ENCODE assay signal across 23 cellular contexts in genomic region chr4:8657381-8657776, GRCh38.
A peak's percentile ranks its signal among the peaks of the same experiment; 100 is the strongest.
DNase-seq lines count a peak whose midpoint lies in the region; ATAC-seq and TF ChIP-seq lines count a peak whose summit lies in the region.
"Had no signal": no experiment of that assay in that cellular context is flagged by ENCODE, and none has a peak within 500 bp of the region (broad histone marks: within the 10 kb centered on the region; RNA-seq: fewer than 3 reads in every experiment).

No MANE protein-coding gene starts in this region.

- no peak overlapping the region for H3K27ac Mint-ChIP-seq in activated CD8-positive, alpha-beta T cell treated with anti-CD3 and anti-CD28 coated beads for 36 hours
- H3K27ac Mint-ChIP-seq: CD4-positive, CD25-positive, alpha-beta regulatory T cell; H9; IgD-negative memory B cell had no signal

- peaks cover 36% of the 10 kb centered on the region for H3K4me1 ChIP-seq in BLaER1
- H3K4me1 ChIP-seq in RWPE2 (ENCODE audit: insufficient read depth, poor library complexity, severe bottlenecking): no peaks in the 10 kb centered on the region
- H3K4me1 ChIP-seq in osteoblast (ENCODE audit: insufficient read depth, low read length): no peaks in the 10 kb centered on the region
- H3K4me1 ChIP-seq: BE2C, SJSA1 had no signal

- H3K4me3 Mint-ChIP-seq in activated CD8-positive, alpha-beta T cell treated with anti-CD3 and anti-CD28 coated beads for 36 hours: no peak overlapping the region
- H3K4me3 Mint-ChIP-seq: CD4-positive, CD25-positive, alpha-beta regulatory T cell; H9; IgD-negative memory B cell had no signal

- H3K36me3 Mint-ChIP-seq in activated CD8-positive, alpha-beta T cell treated with anti-CD3 and anti-CD28 coated beads for 36 hours (ENCODE audit: low read depth): no peaks in the 10 kb centered on the region
- H3K36me3 Mint-ChIP-seq: CD4-positive, CD25-positive, alpha-beta regulatory T cell; IgD-negative memory B cell had no signal

- ATAC-seq in RWPE2 (ENCODE audit: low read depth) (no peak), HG03175 (IDR thresholded peaks at IDR 0.05; ENCODE audit: unreplicated experiment) (no peak)
- no peak for ATAC-seq in activated CD8-positive, alpha-beta T cell treated with anti-CD3 and anti-CD28 coated beads for 36 hours

- no peak overlapping the region for H3K4me3 ChIP-seq in BLaER1
- H3K4me3 ChIP-seq in RWPE2 (ENCODE audit: severe bottlenecking): no peak overlapping the region
- no peak overlapping the region for H3K4me3 ChIP-seq in osteoblast (ENCODE audit: insufficient read depth, low read length)
- H3K4me3 ChIP-seq: GM23248, SJSA1 had no signal

- CTCF ChIA-PET in activated CD8-positive, alpha-beta T cell treated with anti-CD3 and anti-CD28 coated beads for 36 hours (lab: Charles Lee): no interaction called here

- peak overlapping the region; percentile 58; the same call in 1 of the 2 replicates for H3K27ac ChIP-seq in BLaER1
- no peak overlapping the region for H3K27ac ChIP-seq in RWPE2 (ENCODE audit: poor library complexity, severe bottlenecking)
- H3K27ac ChIP-seq in osteoblast (ENCODE audit: low read depth, low read length): no peak overlapping the region
- H3K27ac ChIP-seq: GM23248, HL-60, KMS-11, SJSA1 had no signal

- POLR2A ChIA-PET in activated CD8-positive, alpha-beta T cell treated with anti-CD3 and anti-CD28 coated beads for 36 hours (lab: Charles Lee): no interaction called here

- H3K27me3 Mint-ChIP-seq in activated CD8-positive, alpha-beta T cell treated with anti-CD3 and anti-CD28 coated beads for 36 hours: peaks cover 6% of the 10 kb centered on the region

- peaks cover 11% of the 10 kb centered on the region for H3K9me3 ChIP-seq in BLaER1
- no peaks in the 10 kb centered on the region for H3K9me3 ChIP-seq in RWPE2 (ENCODE audit: severe bottlenecking)
- H3K9me3 ChIP-seq in osteoblast (ENCODE audit: low read depth, low read length): no peaks in the 10 kb centered on the region
- H3K9me3 ChIP-seq: SJSA1 had no signal

- H3K9ac ChIP-seq in BLaER1: no peak overlapping the region; the same call in 1 of the 2 replicates
- H3K9ac ChIP-seq: GM23248, KMS-11 had no signal

- no peak overlapping the region for H2AFZ ChIP-seq in osteoblast (ENCODE audit: low read length)
- H2AFZ ChIP-seq: GM23248 had no signal

- H3K4me2 ChIP-seq in BLaER1 (peak overlapping the region; percentile 81), osteoblast (ENCODE audit: insufficient read depth, low read length) (no peak overlapping the region)
- H3K4me2 ChIP-seq: KMS-11 had no signal

- no peaks in the 10 kb centered on the region for H3K4me1 Mint-ChIP-seq in activated CD8-positive, alpha-beta T cell treated with anti-CD3 and anti-CD28 coated beads for 36 hours (ENCODE audit: low read depth)
- H3K4me1 Mint-ChIP-seq: CD4-positive, CD25-positive, alpha-beta regulatory T cell had no signal

- H3K27me3 ChIP-seq in BLaER1 (no peaks in the 10 kb centered on the region), RWPE2 (ENCODE audit: insufficient read depth, poor library complexity, severe bottlenecking) (peaks cover 17% of the 10 kb centered on the region), osteoblast (ENCODE audit: insufficient read depth, low read length) (no peaks in the 10 kb centered on the region)
- H3K27me3 ChIP-seq: BE2C, SJSA1 had no signal

- no peaks in the 10 kb centered on the region for H3K36me3 ChIP-seq in BLaER1
- no peaks in the 10 kb centered on the region for H3K36me3 ChIP-seq in RWPE2 (ENCODE audit: low read depth)
- no peaks in the 10 kb centered on the region for H3K36me3 ChIP-seq in osteoblast (ENCODE audit: insufficient read depth, low read length)
- H3K36me3 ChIP-seq: BE2C, SJSA1 had no signal

- peaks cover 3% of the 10 kb centered on the region for H3K9me3 Mint-ChIP-seq in activated CD8-positive, alpha-beta T cell treated with anti-CD3 and anti-CD28 coated beads for 36 hours

- DNase-seq in RWPE2 (ENCODE audit: low spot score) (peak; percentile 38), islet precursor cell (peak; percentile 45), osteoblast (ENCODE audit: insufficient read length, low spot score, missing footprints) (peak; percentile 66), NCI-H774 (lab: John Stamatoyannopoulos, UW) (no peak), DMS79 (lab: John Stamatoyannopoulos, UW) (no peak)
- DNase-seq in activated CD8-positive, alpha-beta T cell treated with anti-CD3 and anti-CD28 coated beads for 36 hours: no peak
- DNase-seq: 8988T; ACHN; BE2C; CD4-positive, CD25-positive, alpha-beta regulatory T cell; DMS153; GM23248; H9; MM.1S; NCI-H2029 treated with DMSO at 0.1 percent for 48 hours; NCI-H526 treated with DMSO at 0.1 percent for 48 hours; OCI-M1 had no signal

- H3K79me2 ChIP-seq in osteoblast (ENCODE audit: insufficient read depth, low read length): no peaks in the 10 kb centered on the region

- no peak for TF ChIP-seq CTCF in RWPE2 (IDR thresholded peaks at IDR 0.05; ENCODE audit: poor library complexity, severe bottlenecking)
- no peak for TF ChIP-seq CTCF in osteoblast (IDR thresholded peaks at IDR 0.05; ENCODE audit: extremely low read depth, low read depth, low read length)
- TF ChIP-seq CTCF in activated CD8-positive, alpha-beta T cell treated with anti-CD3 and anti-CD28 coated beads for 36 hours (IDR thresholded peaks at IDR 0.05): no peak

- intact Hi-C loops in activated CD8-positive, alpha-beta T cell treated with anti-CD3 and anti-CD28 coated beads for 36 hours (cut with micrococcal nuclease): no loop called here

- H4K20me1 ChIP-seq in BLaER1: no peaks in the 10 kb centered on the region
- no peaks in the 10 kb centered on the region for H4K20me1 ChIP-seq in osteoblast (ENCODE audit: insufficient read depth, low read length)

Comparison
In these comparisons a context has a peak if more than half of its experiments do, and no peak if none do; other contexts are left out.
1. DNase-seq: peak in RWPE2 (single experiment), islet precursor cell (single experiment) and osteoblast (single experiment); none in NCI-H774 (single experiment), activated CD8-positive, alpha-beta T cell treated with anti-CD3 and anti-CD28 coated beads for 36 hours (single experiment) and DMS79 (single experiment).